Comparison of ENCODE assay signal across 28 cellular contexts in the genomic region with DNA sequence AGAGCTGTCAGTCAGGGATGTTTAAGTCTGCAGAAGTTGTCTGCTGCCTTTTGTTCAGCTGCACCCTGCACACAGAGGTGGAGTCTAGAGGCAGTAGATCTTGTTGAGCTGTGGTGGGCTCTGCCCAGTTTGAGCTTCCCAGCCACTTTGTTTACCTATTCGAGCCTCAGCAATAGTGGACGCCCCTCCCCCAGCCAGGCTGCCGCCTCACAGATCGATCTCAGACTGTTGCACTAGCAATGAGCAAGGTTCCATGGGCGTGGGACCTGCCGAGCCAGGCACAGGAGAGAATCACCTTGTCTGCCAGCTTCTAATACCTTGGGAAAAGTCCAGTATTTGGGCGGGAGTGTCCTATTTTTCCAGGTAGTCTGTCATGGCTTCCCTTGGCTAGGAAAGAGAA.
"Had no signal": no experiment of that assay in that cellular context is flagged by ENCODE, and none has a peak within 500 bp of the region (broad histone marks: within the 10 kb centered on the region; RNA-seq: fewer than 3 reads in every experiment).

No MANE protein-coding gene starts in this region.

- H3K9me3 ChIP-seq: colonic mucosa, esophagus squamous epithelium, gastrocnemius medialis had no signal

- ATAC-seq: effector memory CD8-positive, alpha-beta T cell; esophagus mucosa; foreskin keratinocyte; gastrocnemius medialis; gastroesophageal sphincter; heart left ventricle; heart right ventricle had no signal

- H3K4me1 ChIP-seq: colonic mucosa, esophagus muscularis mucosa, esophagus squamous epithelium, foreskin keratinocyte, gastrocnemius medialis, gastroesophageal sphincter, heart left ventricle, heart right ventricle had no signal

- H3K36me3 ChIP-seq: colonic mucosa, esophagus muscularis mucosa, esophagus squamous epithelium, gastrocnemius medialis, gastroesophageal sphincter, heart left ventricle, heart right ventricle had no signal

- H3K27me3 ChIP-seq: colonic mucosa, gastrocnemius medialis, heart right ventricle had no signal

- H3K27ac ChIP-seq: colonic mucosa, coronary artery, dorsolateral prefrontal cortex, epithelial cell of prostate, esophagus muscularis mucosa, esophagus squamous epithelium, foreskin keratinocyte, gastrocnemius medialis, gastroesophageal sphincter, heart left ventricle, heart right ventricle had no signal

- H3K4me3 ChIP-seq: colonic mucosa, coronary artery, dorsolateral prefrontal cortex, esophagus muscularis mucosa, esophagus squamous epithelium, gastrocnemius medialis, gastroesophageal sphincter, heart left ventricle, heart right ventricle had no signal

- DNase-seq: colonic mucosa; cortex of kidney; dermis blood vessel endothelial cell; dorsolateral prefrontal cortex; effector CD4-positive, alpha-beta T cell; effector CD8-positive, alpha-beta T cell; effector memory CD4-positive, alpha-beta T cell; effector memory CD8-positive, alpha-beta T cell; endodermal cell; erythroblast; esophagus squamous epithelium; foreskin fibroblast; foreskin keratinocyte; foreskin melanocyte; gastrocnemius medialis; glutamatergic neuron; head of caudate nucleus; heart left ventricle; heart right ventricle had no signal

- FAIRE-seq: colon, endometrium, endothelial cell of umbilical vein, frontal cortex had no signal
